ENCODE assay signal across 26 cellular contexts in the genomic region with DNA sequence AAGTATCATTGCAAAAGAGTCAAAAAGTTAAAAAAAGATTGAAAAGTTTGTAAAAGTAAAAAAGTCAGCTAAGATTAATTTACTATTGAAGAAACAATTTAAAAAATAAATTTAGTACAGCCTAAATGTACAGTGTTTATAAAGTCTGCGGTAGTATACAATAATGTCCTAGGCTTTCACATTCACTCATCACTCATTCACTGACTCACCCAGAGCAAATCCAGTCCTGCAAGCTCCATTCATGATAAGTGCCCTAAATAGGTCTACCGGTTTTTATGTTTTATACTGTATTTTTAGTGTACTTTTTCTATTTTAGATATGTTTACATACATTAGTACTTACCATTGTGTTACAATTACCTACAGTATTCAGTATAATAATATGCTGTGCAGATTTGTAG. TPM values are rescaled to one million over a fixed set of nuclear protein-coding genes. Genes with fewer than 3 reads are reported as not detected.
"Had no signal": no experiment of that assay in that cellular context is flagged by ENCODE, and none has a peak within 500 bp of the region (broad histone marks: within the 10 kb centered on the region; RNA-seq: fewer than 3 reads in every experiment).

No MANE protein-coding gene starts in this region.

- DNase-seq: activated CD4-positive, alpha-beta T cell treated with anti-CD3 and anti-CD28 coated beads for 48 hours; activated CD4-positive, alpha-beta T cell treated with anti-CD3 and anti-CD28 coated beads, Interleukin-2, amount 50 U/mL, for 4 hours; activated CD4-positive, CD25-positive, alpha-beta regulatory T cell treated with anti-CD3 and anti-CD28 coated beads, Interleukin-2, amount 50 U/mL, for 72 hours; activated CD8-positive, alpha-beta memory T cell treated with anti-CD3 and anti-CD28 coated beads, Interleukin-2, amount 50 U/mL, for 48 hours; activated CD8-positive, alpha-beta T cell treated with anti-CD3 and anti-CD28 coated beads, Interleukin-2, amount 10 ng/mL, durations not matched to agents 7 days and 5 days; activated T-cell treated with anti-CD3 and anti-CD28 coated beads, Interleukin-2, amount 50 U/mL, for 1 hour; amniotic stem cell; body of pancreas; MM.1S; NCI-H146; NCI-H1930; NCI-H2171; NCI-H226; NCI-H510A; NCI-H526 treated with DMSO at 0.1 percent for 48 hours; NCI-H82; OCI-M1; Peyer's patch; SHP77 had no signal

- H3K36me3 ChIP-seq: ascending aorta, cardiac muscle cell, Peyer's patch, SJSA1 had no signal

- H3K9me3 Mint-ChIP-seq: activated naive CD4-positive, alpha-beta T cell treated with anti-CD3 and anti-CD28 coated beads, Interleukin-2, amount 50 U/mL, for 24 hours; T-helper 1 cell treated with Interleukin-12 subunit alpha and Interleukin-12 subunit beta and Interleukin-4 antibody, amounts not matched to agents 30 μg/mL and 1 μg/mL, for 36 hours; WTC11 had no signal

- H3K4me1 Mint-ChIP-seq: activated naive CD4-positive, alpha-beta T cell treated with anti-CD3 and anti-CD28 coated beads, Interleukin-2, amount 50 U/mL, for 24 hours had no signal

- H3K4me3 Mint-ChIP-seq: activated CD8-positive, alpha-beta T cell treated with anti-CD3 and anti-CD28 coated beads, Interleukin-2, amount 10 ng/mL, durations not matched to agents 7 days and 5 days; activated naive CD4-positive, alpha-beta T cell treated with anti-CD3 and anti-CD28 coated beads, Interleukin-2, amount 50 U/mL, for 24 hours; T-helper 1 cell treated with Interleukin-12 subunit alpha and Interleukin-12 subunit beta and Interleukin-4 antibody, amounts not matched to agents 30 μg/mL and 1 μg/mL, for 36 hours; WTC11 had no signal

- H3K27me3 ChIP-seq: ascending aorta, body of pancreas, Peyer's patch had no signal

- H3K4me1 ChIP-seq: ascending aorta, body of pancreas, Peyer's patch, SJSA1 had no signal

- ATAC-seq: activated CD8-positive, alpha-beta T cell treated with anti-CD3 and anti-CD28 coated beads, Interleukin-2, amount 10 ng/mL, durations not matched to agents 7 days and 5 days; body of pancreas; SK-N-SH treated with all-trans-retinoic acid at 6 μM for 48 hours; WTC11 had no signal

- H3K4me3 ChIP-seq: ascending aorta, body of pancreas, cardiac muscle cell, Peyer's patch, SJSA1 had no signal

- H3K27ac ChIP-seq: ascending aorta, body of pancreas, cardiac muscle cell, Peyer's patch, SJSA1 had no signal

- H3K36me3 Mint-ChIP-seq: activated naive CD4-positive, alpha-beta T cell treated with anti-CD3 and anti-CD28 coated beads, Interleukin-2, amount 50 U/mL, for 24 hours; WTC11 had no signal

- H3K27ac Mint-ChIP-seq: activated CD8-positive, alpha-beta T cell treated with anti-CD3 and anti-CD28 coated beads, Interleukin-2, amount 10 ng/mL, durations not matched to agents 7 days and 5 days; activated naive CD4-positive, alpha-beta T cell treated with anti-CD3 and anti-CD28 coated beads, Interleukin-2, amount 50 U/mL, for 24 hours; T-helper 1 cell treated with Interleukin-12 subunit alpha and Interleukin-12 subunit beta and Interleukin-4 antibody, amounts not matched to agents 30 μg/mL and 1 μg/mL, for 36 hours; WTC11 had no signal

RNA-seq across cellular contexts. Expression of gene ABCC9, which starts 43.9 kb away (rescaled TPM):
- total RNA-seq: activated CD8-positive, alpha-beta T cell treated with anti-CD3 and anti-CD28 coated beads, Interleukin-2, amount 10 ng/mL, durations not matched to agents 7 days and 5 days had no signal
